Comparison of ENCODE assay signal across 8 cellular contexts in the genomic region with DNA sequence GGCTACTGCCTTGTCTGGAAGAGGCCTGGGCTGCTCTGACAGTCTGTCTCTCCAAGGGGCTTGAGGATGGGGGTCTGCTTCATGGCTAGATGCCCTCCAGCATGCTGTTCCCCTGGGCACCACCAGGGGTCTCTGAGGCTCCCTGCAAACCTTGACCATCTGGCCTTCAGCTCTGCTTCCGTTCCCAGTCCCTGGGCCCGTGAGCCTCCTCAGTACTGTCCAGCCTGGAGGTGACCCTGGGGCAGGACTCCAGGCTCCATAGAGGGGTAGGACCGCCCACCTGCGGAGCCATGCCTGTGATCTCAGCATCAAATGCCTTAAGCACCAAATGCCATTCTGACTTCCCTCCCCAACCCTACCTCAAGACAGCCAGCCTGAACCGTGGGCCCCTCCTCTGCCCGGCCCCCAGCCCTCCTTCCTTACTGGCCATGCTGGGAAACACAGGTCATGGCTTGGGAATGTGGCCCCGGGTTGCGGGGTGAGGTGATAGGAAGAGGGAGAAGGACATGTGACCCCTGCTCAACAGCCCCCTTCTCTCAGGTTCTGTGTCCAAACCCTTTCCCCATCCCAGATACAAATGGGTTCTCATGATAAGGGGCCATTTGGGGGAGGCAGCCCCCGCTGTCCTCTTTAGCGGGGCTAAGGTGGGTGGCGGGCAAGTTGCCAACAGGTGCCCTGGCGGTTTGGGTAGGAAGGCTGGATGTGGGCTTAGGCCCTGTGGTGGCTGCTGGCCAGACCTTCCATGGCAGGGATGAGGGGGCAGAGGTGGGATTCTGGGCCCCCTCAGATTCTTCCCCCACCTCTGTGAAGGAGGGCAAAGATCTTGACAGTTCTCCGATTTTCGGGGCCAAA. TPM values are rescaled to one million over a fixed set of nuclear protein-coding genes. Genes with fewer than 3 reads are reported as not detected.
A peak's percentile ranks its signal among the peaks of the same experiment; 100 is the strongest.
DNase-seq lines count a peak whose midpoint lies in the region; ATAC-seq and TF ChIP-seq lines count a peak whose summit lies in the region.

No MANE protein-coding gene starts in this region.

- H3K4me3 Mint-ChIP-seq in activated naive CD4-positive, alpha-beta T cell treated with anti-CD3 and anti-CD28 coated beads, Interleukin-2, amount 10 ng/mL, durations not matched to agents 7 days and 5 days, result no peak overlapping the region

- H3K9ac ChIP-seq in NT2/D1 (ENCODE audit: insufficient read length, low read depth), result peak overlapping the region; percentile 76

- DNase-seq in SIG-M5 treated with dmso at 0.1 percent for 504 hours (lab: John Stamatoyannopoulos, UW; ENCODE audit: unreplicated experiment) (peak; percentile 51), SIG-M5 (lab: John Stamatoyannopoulos, UW) (no peak), NT2/D1 (ENCODE audit: low read depth, low spot score) (no peak), Right ventricle myocardium superior (peak; percentile 75), psoas muscle (peak; percentile 69 to 86)
- peak; percentile 49 for DNase-seq in activated naive CD4-positive, alpha-beta T cell treated with anti-CD3 and anti-CD28 coated beads, Interleukin-2, amount 10 ng/mL, durations not matched to agents 7 days and 5 days

- intact Hi-C loops in Right ventricle myocardium superior (cut with DNase I) (no loop called here), psoas muscle (cut with DNase I) (loop anchor here in 1 of 2 donors (2.0 kb wide), 1 partner anchor 39 kb away; a partner anchor contains a TSS)

- H3K27me3 ChIP-seq in NT2/D1 (ENCODE audit: insufficient read depth, insufficient read length), result no peaks in the 10 kb centered on the region
- no peaks in the 10 kb centered on the region for H3K27me3 ChIP-seq in psoas muscle (ENCODE audit: insufficient read depth in 3 of 3, low read length in 2 of 3)

- peak overlapping the region; percentile 94 for H3K27ac ChIP-seq in psoas muscle

- peaks cover 3% of the 10 kb centered on the region for H3K4me1 Mint-ChIP-seq in activated naive CD4-positive, alpha-beta T cell treated with anti-CD3 and anti-CD28 coated beads, Interleukin-2, amount 10 ng/mL, durations not matched to agents 7 days and 5 days

- TF ChIP-seq CTCF in psoas muscle (IDR thresholded peaks at IDR 0.05), result peak; percentile 93

- H3K9me3 Mint-ChIP-seq in activated naive CD4-positive, alpha-beta T cell treated with anti-CD3 and anti-CD28 coated beads, Interleukin-2, amount 10 ng/mL, durations not matched to agents 7 days and 5 days, result no peaks in the 10 kb centered on the region

- H3K36me3 ChIP-seq in NT2/D1 (ENCODE audit: insufficient read depth, insufficient read length, low read length) (peaks cover 33% of the 10 kb centered on the region), psoas muscle (ENCODE audit: insufficient read depth in 1 of 2, low read depth in 1 of 2) (peaks cover 0 to 45% of the 10 kb centered on the region in 2 donors)

- no peaks in the 10 kb centered on the region for H3K36me3 Mint-ChIP-seq in activated naive CD4-positive, alpha-beta T cell treated with anti-CD3 and anti-CD28 coated beads, Interleukin-2, amount 10 ng/mL, durations not matched to agents 7 days and 5 days

- peaks cover 8% of the 10 kb centered on the region for H3K27me3 Mint-ChIP-seq in activated naive CD4-positive, alpha-beta T cell treated with anti-CD3 and anti-CD28 coated beads, Interleukin-2, amount 10 ng/mL, durations not matched to agents 7 days and 5 days

- 21 to 33% (median 24%) methylated on average over 14 of the region's 14 CpGs for WGBS in psoas muscle, 3 donors

- ATAC-seq in HG02852 (IDR thresholded peaks at IDR 0.05; ENCODE audit: unreplicated experiment), result peak; percentile 68
- peak; percentile 67 for ATAC-seq in Right ventricle myocardium superior (ENCODE audit: poor library complexity)
- ATAC-seq in psoas muscle, result peak; percentile 67 to 78 (median 74)
- no peak for ATAC-seq in GM18519 (IDR thresholded peaks at IDR 0.05; ENCODE audit: low FRiP score, unreplicated experiment)

- H3K9me3 ChIP-seq in NT2/D1 (ENCODE audit: insufficient read depth, low read length) (no peaks in the 10 kb centered on the region), psoas muscle (no peaks in the 10 kb centered on the region)

- H3K27ac Mint-ChIP-seq in activated naive CD4-positive, alpha-beta T cell treated with anti-CD3 and anti-CD28 coated beads, Interleukin-2, amount 10 ng/mL, durations not matched to agents 7 days and 5 days, result no peak overlapping the region

- H3K4me3 ChIP-seq in NT2/D1 (ENCODE audit: insufficient read length, low read depth), result no peak overlapping the region
- peak overlapping the region; percentile 49 for H3K4me3 ChIP-seq in psoas muscle

- H3K4me1 ChIP-seq in NT2/D1 (ENCODE audit: insufficient read depth, insufficient read length) (peaks cover 21% of the 10 kb centered on the region), psoas muscle (peaks cover 32% of the 10 kb centered on the region)

- CTCF ChIA-PET in activated naive CD4-positive, alpha-beta T cell treated with anti-CD3 and anti-CD28 coated beads, Interleukin-2, amount 10 ng/mL, durations not matched to agents 7 days and 5 days (lab: Charles Lee), result interaction anchor here (0.8 to 2.5 kb wide), 5 partner anchors 8 to 70 kb away, joined by 3 to 23 read pairs (median 3); no protein-coding TSS in a partner anchor

RNA-seq across cellular contexts. Expression of a gene that starts 25.0 kb away (rescaled TPM):
- total RNA-seq in Right ventricle myocardium superior (103 TPM), psoas muscle (100 to 1,000 TPM; 239 to 419 (median 304) TPM)
- 100 to 1,000 TPM in 2 of 3 donors, 10 to 100 TPM in 1; 34.8 to 190 (median 133) TPM for polyA plus RNA-seq in psoas muscle

RNA-seq across cellular contexts. Expression of a gene that starts 39.0 kb away (rescaled TPM):
- total RNA-seq in Right ventricle myocardium superior (22.3 TPM), psoas muscle (10 to 100 TPM; 14.4 to 23.4 (median 18.2) TPM)
- polyA plus RNA-seq in psoas muscle, result 10 to 100 TPM; 20.0 to 33.8 (median 26.9) TPM

RNA-seq across cellular contexts. Expression of a gene that starts 41.5 kb away (rescaled TPM):
- 12,920 TPM for total RNA-seq in Right ventricle myocardium superior
- total RNA-seq in psoas muscle, result over 10,000 TPM; 12,653 to 14,820 (median 13,821) TPM
- over 10,000 TPM in 2 of 3 donors, 1,000 to 10,000 TPM in 1; 8,143 to 13,925 (median 13,727) TPM for polyA plus RNA-seq in psoas muscle

RNA-seq across cellular contexts. Expression of a gene that starts 54.6 kb away (rescaled TPM):
- total RNA-seq in Right ventricle myocardium superior (not detected), psoas muscle (under 1 TPM in 2 of 4 donors, not detected in 2; 0.30 to 0.34 TPM)
- under 1 TPM in 2 of 3 donors, not detected in 1; 0.03 to 0.23 TPM for polyA plus RNA-seq in psoas muscle

Comparison
In these comparisons a context has a peak if more than half of its experiments do, and no peak if none do; other contexts are left out.
1. DNase-seq: peak in SIG-M5 treated with dmso at 0.1 percent for 504 hours (single experiment), activated naive CD4-positive, alpha-beta T cell treated with anti-CD3 and anti-CD28 coated beads, Interleukin-2, amount 10 ng/mL, durations not matched to agents 7 days and 5 days (single experiment), Right ventricle myocardium superior (single experiment) and psoas muscle (2 of 2); none in SIG-M5 (single experiment) and NT2/D1 (single experiment).